Comparison of ENCODE assay signal across 20 cellular contexts in genomic region chr4:145770124-145770523, GRCh38.
DNase-seq lines count a peak whose midpoint lies in the region; ATAC-seq, FAIRE-seq and TF ChIP-seq lines count a peak whose summit lies in the region.
"Had no signal": no experiment of that assay in that cellular context is flagged by ENCODE, and none has a peak within 500 bp of the region (broad histone marks: within the 10 kb centered on the region; RNA-seq: fewer than 3 reads in every experiment).

No MANE protein-coding gene starts in this region.

- H3K4me2 ChIP-seq in endothelial cell of umbilical vein (ENCODE audit: insufficient read depth, low read length) = no peak overlapping the region
- H3K4me2 ChIP-seq: BLaER1 had no signal

- H3K9ac ChIP-seq in endothelial cell of umbilical vein (replicated peaks; ENCODE audit: extremely low read depth, insufficient read depth, low read length) = no peak overlapping the region
- H3K9ac ChIP-seq: BLaER1, GM23248 had no signal

- peak overlapping the region; percentile 54 to 76 for H3K4me3 Mint-ChIP-seq in CD14-positive monocyte
- H3K4me3 Mint-ChIP-seq in WTC11 = no peak overlapping the region
- H3K4me3 Mint-ChIP-seq: B cell; CD4-positive, alpha-beta T cell; CD8-positive, alpha-beta memory T cell had no signal

- H3K4me3 ChIP-seq in endothelial cell of umbilical vein (replicated peaks in 1 of 3; ENCODE audit: insufficient read depth in 1 of 3, low read depth in 1 of 3, low read length in 3 of 3) (no peak overlapping the region), gastrocnemius medialis (no peak overlapping the region)
- H3K4me3 ChIP-seq: BLaER1, GM23248 had no signal

- FAIRE-seq in endothelial cell of umbilical vein (lab: Jason Lieb, UNC) = peak; percentile 26
- FAIRE-seq: G401.6, GM12892, H1 had no signal

- H3K27ac ChIP-seq in endothelial cell of umbilical vein (ENCODE audit: insufficient read depth, low read depth, low read length) (no peak overlapping the region), gastrocnemius medialis (peak overlapping the region; percentile 11 to 52 (median 32))
- H3K27ac ChIP-seq: BLaER1, C4-2B, GM23248 had no signal

- intact Hi-C loops in CD14-positive monocyte (cut with micrococcal nuclease) = no loop called here
- intact Hi-C loops in endothelial cell of umbilical vein (cut with micrococcal nuclease) = no loop called here
- intact Hi-C loops in gastrocnemius medialis (cut with DNase I; ENCODE audit: low total_unique reads) = loop anchor here (2.0 kb wide), 1 partner anchor 33 kb away; no protein-coding TSS in a partner anchor

- POLR2A ChIA-PET in WTC11 (lab: Charles Lee) = no interaction called here
- POLR2A ChIA-PET in endothelial cell of umbilical vein (lab: Charles Lee) = no interaction called here

- H3K36me3 ChIP-seq in endothelial cell of umbilical vein (ENCODE audit: control insufficient read depth in 2 of 2, extremely low read depth in 1 of 2, insufficient read depth in 2 of 2, low read length in 2 of 2) (peaks cover 3 to 10% of the 10 kb centered on the region in 2 experiments), gastrocnemius medialis (peaks cover 0 to 7% of the 10 kb centered on the region in 2 donors)

- no peaks in the 10 kb centered on the region for H3K9me1 ChIP-seq in endothelial cell of umbilical vein (replicated peaks; ENCODE audit: control insufficient read depth, extremely low read depth, insufficient read depth, low read length)

- no peak for ATAC-seq in WTC11
- no peak for ATAC-seq in gastrocnemius medialis

- peaks cover 0 to 4% (median 3%) of the 10 kb centered on the region in 3 donors for H3K27me3 Mint-ChIP-seq in CD14-positive monocyte (ENCODE audit: low read depth in 3 of 3)
- H3K27me3 Mint-ChIP-seq in WTC11 (ENCODE audit: low read depth) = no peaks in the 10 kb centered on the region
- H3K27me3 Mint-ChIP-seq: B cell; CD4-positive, alpha-beta T cell; CD8-positive, alpha-beta memory T cell had no signal

- peaks cover 0 to 1% of the 10 kb centered on the region in 2 donors for H3K36me3 Mint-ChIP-seq in CD14-positive monocyte
- H3K36me3 Mint-ChIP-seq in WTC11 = peaks cover 59% of the 10 kb centered on the region

- no peaks in the 10 kb centered on the region for H4K20me1 ChIP-seq in endothelial cell of umbilical vein (replicated peaks; ENCODE audit: control insufficient read depth, extremely low read depth, insufficient read depth, low read length)
- H4K20me1 ChIP-seq: BLaER1 had no signal

- H3K4me1 ChIP-seq in endothelial cell of umbilical vein (ENCODE audit: control insufficient read depth, extremely low read depth, insufficient read depth, low read length) (no peaks in the 10 kb centered on the region), gastrocnemius medialis (peaks cover 6 to 23% of the 10 kb centered on the region in 2 donors)
- H3K4me1 ChIP-seq: BLaER1 had no signal

- no peak for TF ChIP-seq POLR2A in endothelial cell of umbilical vein (IDR thresholded peaks at IDR 0.05; ENCODE audit: low read depth, low read length)
- TF ChIP-seq POLR2A in gastrocnemius medialis (IDR thresholded peaks at IDR 0.05) = no peak

- H3K27ac Mint-ChIP-seq in CD14-positive monocyte (peak overlapping the region; percentile 79 to 94 (median 93)), WTC11 (peak overlapping the region; percentile 82; the same call in 1 of the 2 replicates)
- H3K27ac Mint-ChIP-seq: B cell; CD4-positive, alpha-beta T cell had no signal

- dilution Hi-C loops in endothelial cell of umbilical vein (cut with MboI; ENCODE audit: extremely low pct_ligation_motif_present, low sequenced_read_pairs) = no loop called here

- no peak for TF ChIP-seq CTCF in CD14-positive monocyte (IDR thresholded peaks at IDR 0.05)
- TF ChIP-seq CTCF in WTC11 (IDR thresholded peaks at IDR 0.05) = no peak
- TF ChIP-seq CTCF in endothelial cell of umbilical vein (IDR thresholded peaks at IDR 0.05; ENCODE audit: extremely low read depth in 1 of 2, insufficient read depth in 1 of 2, low read depth in 1 of 2, low read length in 2 of 2) = no peak
- TF ChIP-seq CTCF in gastrocnemius medialis (IDR thresholded peaks at IDR 0.05 in 4 of 5, conservative IDR thresholded peaks at IDR 0.05 in 1 of 5) = no peak

- CTCF ChIA-PET in WTC11 (lab: Charles Lee) (no interaction called here), endothelial cell of umbilical vein (lab: Charles Lee) (interaction anchor here (0.9 to 1.1 kb wide), 2 partner anchors 37 to 50 kb away, joined by 3 read pairs; no protein-coding TSS in a partner anchor)

- in situ Hi-C loops in gastrocnemius medialis (cut with MboI; ENCODE audit: low sequenced_read_pairs in 4 of 4) = no loop called here
- in situ Hi-C loops in G401 (cut with HindIII; ENCODE audit: low sequenced_read_pairs) = no loop called here

- H3K4me1 Mint-ChIP-seq in CD14-positive monocyte (peaks cover 22% of the 10 kb centered on the region), WTC11 (peaks cover 13% of the 10 kb centered on the region)
- H3K4me1 Mint-ChIP-seq: B cell; CD8-positive, alpha-beta memory T cell had no signal

- DNase-seq in CD14-positive monocyte (ENCODE audit: low spot score) (no peak), WTC11 (ENCODE audit: low spot score) (no peak), endothelial cell of umbilical vein (ENCODE audit: low read depth, low spot score) (no peak), gastrocnemius medialis (no peak), 8988T (no peak), G401 (ENCODE audit: low spot score) (no peak)
- DNase-seq in stimulated activated CD4-positive, alpha-beta T cell treated with anti-CD3 and anti-CD28 coated beads, Interleukin-4, amount 100 ng/mL, for 1 hour = no peak
- DNase-seq: CD4-positive, alpha-beta T cell; CD8-positive, alpha-beta memory T cell; DMS53; DMS79 treated with DMSO at 0.1 percent for 48 hours; GM23248; H7; HCEC 1CT had no signal

- H3K27me3 ChIP-seq in endothelial cell of umbilical vein (ENCODE audit: control insufficient read depth in 2 of 2, insufficient read depth in 2 of 2, low read length in 2 of 2) (no peaks in the 10 kb centered on the region), gastrocnemius medialis (no peaks in the 10 kb centered on the region)
- H3K27me3 ChIP-seq: BLaER1 had no signal

- H3K9me3 Mint-ChIP-seq in CD14-positive monocyte = peaks cover 2 to 13% (median 7%) of the 10 kb centered on the region in 7 donors
- no peaks in the 10 kb centered on the region for H3K9me3 Mint-ChIP-seq in WTC11
- H3K9me3 Mint-ChIP-seq: CD4-positive, alpha-beta T cell; CD8-positive, alpha-beta memory T cell had no signal

- no peaks in the 10 kb centered on the region for H3K79me2 ChIP-seq in endothelial cell of umbilical vein (ENCODE audit: control insufficient read depth, insufficient read depth, low read length)

- H3K9me3 ChIP-seq in endothelial cell of umbilical vein (replicated peaks; ENCODE audit: control insufficient read depth, insufficient read depth, low read length) (no peaks in the 10 kb centered on the region), gastrocnemius medialis (no peaks in the 10 kb centered on the region)
- H3K9me3 ChIP-seq: BLaER1 had no signal

- no peak overlapping the region for H2AFZ ChIP-seq in endothelial cell of umbilical vein (ENCODE audit: low read depth, low read length)
- H2AFZ ChIP-seq: GM23248 had no signal

- no TSS peak for BruUV-seq in endothelial cell of umbilical vein (replicated peaks; lab: Mats Ljungman, UMichigan)

TF ChIP-seq in WTC11, 78 proteins besides CTCF, POLR2A, EP300 and RAD21 (continues in another document):
- TF ChIP-seq ZNF512 (CRISPR knock-in tag; IDR thresholded peaks at IDR 0.05; ENCODE audit: borderline replicate concordance) = no peak

TF ChIP-seq in endothelial cell of umbilical vein, 7 proteins besides CTCF, POLR2A, EP300 and RAD21:
- no peak for TF ChIP-seq EZH2 (IDR thresholded peaks at IDR 0.05; ENCODE audit: borderline replicate concordance, low read depth, low read length, severe bottlenecking)
- no peak for TF ChIP-seq FOS (IDR thresholded peaks at IDR 0.05; ENCODE audit: borderline replicate concordance, insufficient read depth, low read length)
- no peak for TF ChIP-seq MAX (IDR thresholded peaks at IDR 0.05; ENCODE audit: insufficient read depth, insufficient read length)
- no peak for TF ChIP-seq POLR2AphosphoS5 (IDR thresholded peaks at IDR 0.05; ENCODE audit: insufficient read depth, low read depth, low read length)
- no peak for TF ChIP-seq GATA2 (IDR thresholded peaks at IDR 0.05; ENCODE audit: insufficient read depth, insufficient read length, low read depth, low read length)
- TF ChIP-seq JUN (IDR thresholded peaks at IDR 0.05; ENCODE audit: borderline replicate concordance, insufficient read depth, insufficient read length, low read depth) = no peak
- TF ChIP-seq MYC (IDR thresholded peaks at IDR 0.05; ENCODE audit: low read depth, low read length) = no peak
